11 cellular contexts compared by ENCODE assay signal in genomic region chr2:223549215-223549614, GRCh38. TPM values are rescaled to one million over a fixed set of nuclear protein-coding genes. Genes with fewer than 3 reads are reported as not detected.
DNase-seq lines count a peak whose midpoint lies in the region; ATAC-seq and TF ChIP-seq lines count a peak whose summit lies in the region.
"Had no signal": no experiment of that assay in that cellular context is flagged by ENCODE, and none has a peak within 500 bp of the region (broad histone marks: within the 10 kb centered on the region; RNA-seq: fewer than 3 reads in every experiment).

No MANE protein-coding gene starts in this region.

- POLR2A ChIA-PET in CD8-positive, alpha-beta memory T cell (lab: Charles Lee), result no interaction called here

- no peaks in the 10 kb centered on the region for H3K36me3 Mint-ChIP-seq in CD8-positive, alpha-beta memory T cell
- H3K36me3 Mint-ChIP-seq: activated naive CD8-positive, alpha-beta T cell treated with anti-CD3 and anti-CD28 coated beads, Interleukin-2, amount 10 ng/mL, durations not matched to agents 7 days and 5 days had no signal

- TF ChIP-seq CTCF in cardiac fibroblast (IDR thresholded peaks at IDR 0.05; ENCODE audit: low read depth, low read length), result no peak

- peaks cover 0 to 1% (median 0%) of the 10 kb centered on the region in 5 donors for H3K9me3 Mint-ChIP-seq in CD8-positive, alpha-beta memory T cell
- H3K9me3 Mint-ChIP-seq: activated naive CD8-positive, alpha-beta T cell treated with anti-CD3 and anti-CD28 coated beads, Interleukin-2, amount 10 ng/mL, durations not matched to agents 7 days and 5 days had no signal

- DNase-seq in Daoy (ENCODE audit: low read depth) (peak; percentile 91), NCI-H2227 (lab: John Stamatoyannopoulos, UW; ENCODE audit: unreplicated experiment) (peak; percentile 15), cardiac fibroblast (ENCODE audit: low read depth in 2 of 2) (peak; percentile 78 to 86), non-pigmented ciliary epithelial cell (ENCODE audit: low read depth) (peak; percentile 78), HuH-7 (ENCODE audit: low spot score) (no peak)
- no peak for DNase-seq in CD8-positive, alpha-beta memory T cell
- DNase-seq in activated CD4-positive, alpha-beta T cell treated with anti-CD3 and anti-CD28 coated beads, Interleukin-2, amount 50 U/mL, for 48 hours, result no peak
- DNase-seq: activated naive CD8-positive, alpha-beta T cell treated with anti-CD3 and anti-CD28 coated beads, Interleukin-2, amount 10 ng/mL, durations not matched to agents 7 days and 5 days; MV-4-11; spleen had no signal

- H3K4me3 Mint-ChIP-seq in CD8-positive, alpha-beta memory T cell, result no peak overlapping the region
- H3K4me3 Mint-ChIP-seq: activated naive CD8-positive, alpha-beta T cell treated with anti-CD3 and anti-CD28 coated beads, Interleukin-2, amount 10 ng/mL, durations not matched to agents 7 days and 5 days had no signal

- H3K27me3 Mint-ChIP-seq in CD8-positive, alpha-beta memory T cell, result no peaks in the 10 kb centered on the region
- H3K27me3 Mint-ChIP-seq: activated naive CD8-positive, alpha-beta T cell treated with anti-CD3 and anti-CD28 coated beads, Interleukin-2, amount 10 ng/mL, durations not matched to agents 7 days and 5 days had no signal

- H3K4me3 ChIP-seq in cardiac fibroblast (replicated peaks in 1 of 2; ENCODE audit: low read depth in 2 of 2, low read length in 2 of 2), result no peak overlapping the region
- H3K4me3 ChIP-seq in CD8-positive, alpha-beta memory T cell (ENCODE audit: low read length), result no peak overlapping the region
- H3K4me3 ChIP-seq: spleen had no signal

- H3K9me3 ChIP-seq in CD8-positive, alpha-beta memory T cell (ENCODE audit: low read length), result no peaks in the 10 kb centered on the region
- H3K9me3 ChIP-seq: spleen had no signal

- no peaks in the 10 kb centered on the region for H3K4me1 ChIP-seq in CD8-positive, alpha-beta memory T cell (ENCODE audit: insufficient read depth, low read length)
- H3K4me1 ChIP-seq: spleen had no signal

- no peak overlapping the region for H3K27ac ChIP-seq in CD8-positive, alpha-beta memory T cell (ENCODE audit: low read depth, low read length)
- H3K27ac ChIP-seq: spleen had no signal

- H3K4me1 Mint-ChIP-seq in CD8-positive, alpha-beta memory T cell, result no peaks in the 10 kb centered on the region
- H3K4me1 Mint-ChIP-seq: activated naive CD8-positive, alpha-beta T cell treated with anti-CD3 and anti-CD28 coated beads, Interleukin-2, amount 10 ng/mL, durations not matched to agents 7 days and 5 days had no signal

- CTCF ChIA-PET in CD8-positive, alpha-beta memory T cell (lab: Charles Lee), result no interaction called here

- H3K36me3 ChIP-seq in CD8-positive, alpha-beta memory T cell (ENCODE audit: insufficient read depth, low read length), result no peaks in the 10 kb centered on the region
- H3K36me3 ChIP-seq: spleen had no signal

- no peak overlapping the region for H3K27ac Mint-ChIP-seq in CD8-positive, alpha-beta memory T cell
- H3K27ac Mint-ChIP-seq: activated naive CD8-positive, alpha-beta T cell treated with anti-CD3 and anti-CD28 coated beads, Interleukin-2, amount 10 ng/mL, durations not matched to agents 7 days and 5 days had no signal

- H3K27me3 ChIP-seq in CD8-positive, alpha-beta memory T cell (ENCODE audit: insufficient read depth, low read length, poor library complexity, severe bottlenecking), result no peaks in the 10 kb centered on the region
- H3K27me3 ChIP-seq: spleen had no signal

- ATAC-seq in GM18858 (IDR thresholded peaks at IDR 0.05; ENCODE audit: unreplicated experiment), result no peak

RNA-seq across cellular contexts. Expression of gene SCG2, which starts 52.9 kb away (rescaled TPM):
- 0.95 and 3.0 TPM in 2 replicates for total RNA-seq in Daoy (2014; rRNA removed; shearing (Covaris generic))
- not detected for total RNA-seq in CD8-positive, alpha-beta memory T cell
- polyA plus RNA-seq in CD8-positive, alpha-beta memory T cell, result not detected
- total RNA-seq: activated naive CD8-positive, alpha-beta T cell treated with anti-CD3 and anti-CD28 coated beads, Interleukin-2, amount 10 ng/mL, durations not matched to agents 7 days and 5 days had no signal

Comparison
In these comparisons a context has a peak if more than half of its experiments do, and no peak if none do; other contexts are left out.
1. DNase-seq: peak in Daoy (single experiment), NCI-H2227 (single experiment), cardiac fibroblast (2 of 2) and non-pigmented ciliary epithelial cell (single experiment); none in HuH-7 (single experiment), CD8-positive, alpha-beta memory T cell (0 of 5) and activated CD4-positive, alpha-beta T cell treated with anti-CD3 and anti-CD28 coated beads, Interleukin-2, amount 50 U/mL, for 48 hours (0 of 2).